ENCODE assay signal across 17 cellular contexts in the genomic region with DNA sequence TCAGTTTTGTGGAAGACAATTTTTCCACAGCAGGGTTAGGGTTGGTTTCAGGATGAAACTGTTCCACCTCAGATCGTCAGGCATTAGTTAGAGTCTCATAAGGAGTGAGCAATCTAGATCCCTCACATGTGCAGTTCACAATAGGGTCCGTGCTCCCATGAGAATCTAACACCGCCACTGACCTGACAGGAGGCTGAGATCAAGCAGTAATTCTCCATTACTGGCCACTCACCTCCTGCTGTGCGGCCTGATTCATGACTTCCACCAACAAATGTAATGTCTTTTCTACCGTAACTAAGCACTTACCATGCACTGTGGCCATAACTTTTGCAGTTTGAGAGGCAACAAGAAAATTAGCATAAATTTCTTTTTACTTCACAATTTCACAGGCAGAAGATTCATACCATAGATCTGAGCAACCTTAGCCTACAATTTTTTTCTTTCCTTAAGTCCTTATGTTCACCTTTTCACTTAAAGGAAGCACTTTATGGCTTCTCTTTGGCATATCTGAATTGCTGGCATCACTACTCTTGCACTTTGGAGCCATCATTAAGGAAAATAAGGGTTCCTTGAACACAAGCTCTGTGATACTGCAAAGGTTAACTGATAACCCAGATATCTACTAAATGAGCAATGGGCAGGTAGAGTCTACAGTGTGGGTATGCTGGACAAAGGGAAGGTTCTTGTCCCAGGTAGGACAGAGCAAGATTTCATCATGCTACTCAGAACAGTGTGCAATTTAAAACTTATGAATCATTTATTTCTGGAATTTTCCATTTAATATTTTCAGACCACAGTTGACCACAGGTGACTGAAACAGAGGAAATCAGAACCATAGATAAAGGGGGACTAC.
DNase-seq lines count a peak whose midpoint lies in the region; ATAC-seq and TF ChIP-seq lines count a peak whose summit lies in the region.
"Had no signal": no experiment of that assay in that cellular context is flagged by ENCODE, and none has a peak within 500 bp of the region (broad histone marks: within the 10 kb centered on the region; RNA-seq: fewer than 3 reads in every experiment).

No MANE protein-coding gene starts in this region.

- no peaks in the 10 kb centered on the region for H3K36me3 ChIP-seq in Peyer's patch
- no peaks in the 10 kb centered on the region for H3K36me3 ChIP-seq in mucosa of descending colon (ENCODE audit: low read depth)
- no peaks in the 10 kb centered on the region for H3K36me3 ChIP-seq in heart right ventricle
- H3K36me3 ChIP-seq: BE2C, WERI-Rb-1 had no signal

- DNase-seq in HEK293T (ENCODE audit: extremely low spot score): no peak
- DNase-seq in Peyer's patch: no peak
- no peak for DNase-seq in mucosa of descending colon
- DNase-seq in GM10248 (ENCODE audit: extremely low spot score): no peak
- DNase-seq in activated CD4-positive, CD25-positive, alpha-beta regulatory T cell (lab: John Stamatoyannopoulos, UW): no peak
- DNase-seq in heart right ventricle: no peak
- DNase-seq: activated naive CD8-positive, alpha-beta T cell treated with anti-CD3 and anti-CD28 coated beads, Interleukin-2, amount 10 ng/mL, durations not matched to agents 7 days and 5 days; BE2C; central memory CD4-positive, alpha-beta T cell; effector memory CD8-positive, alpha-beta T cell; Karpas-422; mesenchymal stem cell; NCI-H1417 treated with DMSO at 0.1 percent for 48 hours; NCI-H446 treated with DMSO at 0.1 percent for 48 hours; WERI-Rb-1 had no signal

- CTCF ChIA-PET in HEK293T (lab: Yijun Ruan, JAX) (no interaction called here), GM10248 (lab: Yijun Ruan, JAX) (no interaction called here)

- H3K27me3 ChIP-seq in Peyer's patch (no peaks in the 10 kb centered on the region), heart right ventricle (no peaks in the 10 kb centered on the region)
- H3K27me3 ChIP-seq: BE2C had no signal

- TF ChIP-seq POLR2A in Peyer's patch (IDR thresholded peaks at IDR 0.05): peak in 1 of 2 donors; percentile 47

- H3K4me3 ChIP-seq in Peyer's patch: no peak overlapping the region
- H3K4me3 ChIP-seq in mucosa of descending colon: no peak overlapping the region
- no peak overlapping the region for H3K4me3 ChIP-seq in heart right ventricle

- POLR2A ChIA-PET in HEK293T (lab: Yijun Ruan, JAX) (no interaction called here), GM10248 (lab: Yijun Ruan, JAX) (no interaction called here)

- peaks cover 0 to 21% (median 9%) of the 10 kb centered on the region in 4 donors for H3K4me1 ChIP-seq in Peyer's patch
- H3K4me1 ChIP-seq in mucosa of descending colon (ENCODE audit: low read depth): peaks cover 18% of the 10 kb centered on the region
- H3K4me1 ChIP-seq in heart right ventricle: peaks cover 0 to 20% (median 8%) of the 10 kb centered on the region in 9 donors
- H3K4me1 ChIP-seq: BE2C had no signal

- intact Hi-C loops in mucosa of descending colon (cut with DNase I, micrococcal nuclease) (no loop called here), heart right ventricle (cut with DNase I) (no loop called here)

- TF ChIP-seq CTCF in Peyer's patch (IDR thresholded peaks at IDR 0.05) (no peak), mucosa of descending colon (IDR thresholded peaks at IDR 0.05) (no peak), GM10248 (IDR thresholded peaks at IDR 0.05; ENCODE audit: control extremely low read depth, extremely low read depth, low read depth, missing control alignments) (no peak), heart right ventricle (IDR thresholded peaks at IDR 0.05) (no peak)

- peak overlapping the region; percentile 35 to 87 (median 64) for H3K27ac ChIP-seq in Peyer's patch
- no peak overlapping the region for H3K27ac ChIP-seq in heart right ventricle
- H3K27ac ChIP-seq: WERI-Rb-1 had no signal

- 95 to 96% methylated on average over 5 of the region's 5 CpGs for WGBS in heart right ventricle, 2 donors

- H3K9me3 ChIP-seq in Peyer's patch (no peaks in the 10 kb centered on the region), mucosa of descending colon (no peaks in the 10 kb centered on the region), heart right ventricle (no peaks in the 10 kb centered on the region)
- H3K9me3 ChIP-seq: BE2C had no signal

- peak; percentile 30 for ATAC-seq in GM18517 (IDR thresholded peaks at IDR 0.05; ENCODE audit: unreplicated experiment)
- peak; percentile 66 for ATAC-seq in mucosa of descending colon
- ATAC-seq in GM18907 (IDR thresholded peaks at IDR 0.05; ENCODE audit: unreplicated experiment): no peak
- ATAC-seq in heart right ventricle: no peak
- ATAC-seq: effector memory CD8-positive, alpha-beta T cell had no signal

TF ChIP-seq in HEK293T, 16 proteins besides CTCF, POLR2A, EP300 and RAD21:
- TF ChIP-seq ZNF384 (IDR thresholded peaks at IDR 0.05) (no peak), FOXM1 (IDR thresholded peaks at IDR 0.05; ENCODE audit: borderline replicate concordance) (no peak)
- TF ChIP-seq, protein P1, sequence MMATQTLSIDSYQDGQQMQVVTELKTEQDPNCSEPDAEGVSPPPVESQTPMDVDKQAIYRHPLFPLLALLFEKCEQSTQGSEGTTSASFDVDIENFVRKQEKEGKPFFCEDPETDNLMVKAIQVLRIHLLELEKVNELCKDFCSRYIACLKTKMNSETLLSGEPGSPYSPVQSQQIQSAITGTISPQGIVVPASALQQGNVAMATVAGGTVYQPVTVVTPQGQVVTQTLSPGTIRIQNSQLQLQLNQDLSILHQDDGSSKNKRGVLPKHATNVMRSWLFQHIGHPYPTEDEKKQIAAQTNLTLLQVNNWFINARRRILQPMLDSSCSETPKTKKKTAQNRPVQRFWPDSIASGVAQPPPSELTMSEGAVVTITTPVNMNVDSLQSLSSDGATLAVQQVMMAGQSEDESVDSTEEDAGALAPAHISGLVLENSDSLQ (IDR thresholded peaks at IDR 0.05): peak; percentile 61

Comparison
In these comparisons a context has a peak if more than half of its experiments do, and no peak if none do; other contexts are left out.
1. ATAC-seq: peak in GM18517 (single experiment) and mucosa of descending colon (single experiment); none in GM18907 (single experiment) and heart right ventricle (0 of 8).
2. H3K27ac ChIP-seq: peak in Peyer's patch (4 of 4); none in heart right ventricle (0 of 10).